Comparison of ENCODE assay signal across 1 cellular context in the genomic region with DNA sequence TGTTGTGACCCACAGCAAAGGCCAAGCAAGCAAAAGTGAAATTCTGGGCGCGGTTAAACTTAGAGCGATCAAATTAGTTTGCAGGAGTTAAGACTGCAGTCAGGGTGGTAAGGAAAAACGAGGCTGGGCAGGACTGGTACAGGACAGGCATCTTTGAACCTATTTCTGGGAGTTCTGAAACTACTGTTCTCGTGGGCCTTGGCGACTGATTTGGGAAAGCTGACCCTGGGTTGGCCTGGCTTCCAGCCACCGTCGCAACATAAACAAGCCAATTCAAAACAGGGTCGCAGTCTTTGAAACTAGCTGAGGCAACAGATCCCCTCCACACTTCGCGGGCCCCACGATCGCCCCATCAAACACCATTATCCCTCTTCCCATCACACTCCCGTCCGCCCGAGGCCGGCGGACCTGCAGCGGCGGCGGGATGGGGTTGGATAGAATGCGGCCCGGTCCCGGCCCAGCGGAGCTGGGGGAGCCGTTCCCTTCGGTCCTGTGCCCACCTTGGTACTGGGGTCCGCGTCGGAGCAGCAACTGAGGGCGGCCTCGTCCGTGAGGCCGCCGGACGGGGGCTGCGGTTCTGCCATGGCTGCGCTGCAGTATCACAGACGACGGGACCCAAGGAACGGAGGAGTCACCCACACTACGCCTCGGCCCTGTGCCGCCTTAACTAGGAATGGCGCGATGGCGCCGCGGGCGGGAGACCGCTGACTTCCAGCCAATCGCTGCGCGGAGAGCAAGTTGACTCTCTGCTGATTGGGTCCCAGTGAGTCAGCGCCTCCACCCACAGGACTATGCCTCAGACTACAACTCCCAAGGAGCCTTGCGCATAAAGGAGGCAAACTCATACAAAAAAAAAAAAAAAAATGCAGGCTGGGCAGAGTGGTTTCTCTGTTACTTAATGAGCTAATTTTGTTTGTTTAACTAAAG.
TF ChIP-seq lines count a peak whose summit lies in the region.

TSS of gene GLO1 (minus strand) at position 675 of the 927 bp plus-strand sequence. CDS start at position 584, 91 bp downstream.

TF ChIP-seq in HepG2, 621 proteins besides CTCF, POLR2A, EP300 and RAD21 (continued from another document and continues in another):
- TF ChIP-seq ZNF292 (CRISPR knock-in tag; IDR thresholded peaks at IDR 0.05; ENCODE audit: borderline replicate concordance, low read depth) = 0 out of 2 replicates have a peak, but pooled peaks have one; percentile 36
- TF ChIP-seq ZFP41 (CRISPR knock-in tag; IDR thresholded peaks at IDR 0.05; ENCODE audit: borderline replicate concordance) = no peak
- TF ChIP-seq HMGXB3 (CRISPR knock-in tag; IDR thresholded peaks at IDR 0.05; ENCODE audit: borderline replicate concordance) = peak; percentile 53; the same call in 1 of the 2 replicates
- peak; percentile 96 for TF ChIP-seq POLR2AphosphoS5 (IDR thresholded peaks at IDR 0.05; ENCODE audit: low read depth, low read length)
- TF ChIP-seq CSRNP1 (CRISPR knock-in tag; IDR thresholded peaks at IDR 0.05) = peak; percentile 88; the same call in 1 of the 2 replicates
- TF ChIP-seq DNMT1 (CRISPR knock-in tag; IDR thresholded peaks at IDR 0.05) = no peak
- 0 out of 2 replicates have a peak, but pooled peaks have one; percentile 55 for TF ChIP-seq ZNF737 (CRISPR knock-in tag; IDR thresholded peaks at IDR 0.05; ENCODE audit: borderline replicate concordance)
- TF ChIP-seq ZNF180 (CRISPR knock-in tag; IDR thresholded peaks at IDR 0.05; ENCODE audit: borderline replicate concordance, low read depth) = 0 out of 2 replicates have a peak, but pooled peaks have one; percentile 49
- TF ChIP-seq ZBTB10 (CRISPR knock-in tag; IDR thresholded peaks at IDR 0.05; ENCODE audit: borderline replicate concordance) = 0 out of 2 replicates have a peak, but pooled peaks have one; percentile 19
- TF ChIP-seq ZNF326 (CRISPR knock-in tag; IDR thresholded peaks at IDR 0.05; ENCODE audit: borderline replicate concordance) = no peak
- TF ChIP-seq, protein P1, sequence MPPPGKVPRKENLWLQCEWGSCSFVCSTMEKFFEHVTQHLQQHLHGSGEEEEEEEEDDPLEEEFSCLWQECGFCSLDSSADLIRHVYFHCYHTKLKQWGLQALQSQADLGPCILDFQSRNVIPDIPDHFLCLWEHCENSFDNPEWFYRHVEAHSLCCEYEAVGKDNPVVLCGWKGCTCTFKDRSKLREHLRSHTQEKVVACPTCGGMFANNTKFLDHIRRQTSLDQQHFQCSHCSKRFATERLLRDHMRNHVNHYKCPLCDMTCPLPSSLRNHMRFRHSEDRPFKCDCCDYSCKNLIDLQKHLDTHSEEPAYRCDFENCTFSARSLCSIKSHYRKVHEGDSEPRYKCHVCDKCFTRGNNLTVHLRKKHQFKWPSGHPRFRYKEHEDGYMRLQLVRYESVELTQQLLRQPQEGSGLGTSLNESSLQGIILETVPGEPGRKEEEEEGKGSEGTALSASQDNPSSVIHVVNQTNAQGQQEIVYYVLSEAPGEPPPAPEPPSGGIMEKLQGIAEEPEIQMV (CRISPR knock-in tag; IDR thresholded peaks at IDR 0.05; ENCODE audit: low read depth) = peak; percentile 83
- peak; percentile 57; the same call in 1 of the 2 replicates for TF ChIP-seq DMAP1 (CRISPR knock-in tag; IDR thresholded peaks at IDR 0.05)
- peak; percentile 46; the same call in 1 of the 2 replicates for TF ChIP-seq MED1 (CRISPR knock-in tag; IDR thresholded peaks at IDR 0.05)
- TF ChIP-seq NCOR1 (IDR thresholded peaks at IDR 0.05; ENCODE audit: borderline replicate concordance, low read length) = peak; percentile 39; the same call in 1 of the 2 replicates
- TF ChIP-seq AGO1 (IDR thresholded peaks at IDR 0.05; ENCODE audit: low read depth, low read length, poor library complexity, severe bottlenecking) = no peak
- TF ChIP-seq, protein P2, sequence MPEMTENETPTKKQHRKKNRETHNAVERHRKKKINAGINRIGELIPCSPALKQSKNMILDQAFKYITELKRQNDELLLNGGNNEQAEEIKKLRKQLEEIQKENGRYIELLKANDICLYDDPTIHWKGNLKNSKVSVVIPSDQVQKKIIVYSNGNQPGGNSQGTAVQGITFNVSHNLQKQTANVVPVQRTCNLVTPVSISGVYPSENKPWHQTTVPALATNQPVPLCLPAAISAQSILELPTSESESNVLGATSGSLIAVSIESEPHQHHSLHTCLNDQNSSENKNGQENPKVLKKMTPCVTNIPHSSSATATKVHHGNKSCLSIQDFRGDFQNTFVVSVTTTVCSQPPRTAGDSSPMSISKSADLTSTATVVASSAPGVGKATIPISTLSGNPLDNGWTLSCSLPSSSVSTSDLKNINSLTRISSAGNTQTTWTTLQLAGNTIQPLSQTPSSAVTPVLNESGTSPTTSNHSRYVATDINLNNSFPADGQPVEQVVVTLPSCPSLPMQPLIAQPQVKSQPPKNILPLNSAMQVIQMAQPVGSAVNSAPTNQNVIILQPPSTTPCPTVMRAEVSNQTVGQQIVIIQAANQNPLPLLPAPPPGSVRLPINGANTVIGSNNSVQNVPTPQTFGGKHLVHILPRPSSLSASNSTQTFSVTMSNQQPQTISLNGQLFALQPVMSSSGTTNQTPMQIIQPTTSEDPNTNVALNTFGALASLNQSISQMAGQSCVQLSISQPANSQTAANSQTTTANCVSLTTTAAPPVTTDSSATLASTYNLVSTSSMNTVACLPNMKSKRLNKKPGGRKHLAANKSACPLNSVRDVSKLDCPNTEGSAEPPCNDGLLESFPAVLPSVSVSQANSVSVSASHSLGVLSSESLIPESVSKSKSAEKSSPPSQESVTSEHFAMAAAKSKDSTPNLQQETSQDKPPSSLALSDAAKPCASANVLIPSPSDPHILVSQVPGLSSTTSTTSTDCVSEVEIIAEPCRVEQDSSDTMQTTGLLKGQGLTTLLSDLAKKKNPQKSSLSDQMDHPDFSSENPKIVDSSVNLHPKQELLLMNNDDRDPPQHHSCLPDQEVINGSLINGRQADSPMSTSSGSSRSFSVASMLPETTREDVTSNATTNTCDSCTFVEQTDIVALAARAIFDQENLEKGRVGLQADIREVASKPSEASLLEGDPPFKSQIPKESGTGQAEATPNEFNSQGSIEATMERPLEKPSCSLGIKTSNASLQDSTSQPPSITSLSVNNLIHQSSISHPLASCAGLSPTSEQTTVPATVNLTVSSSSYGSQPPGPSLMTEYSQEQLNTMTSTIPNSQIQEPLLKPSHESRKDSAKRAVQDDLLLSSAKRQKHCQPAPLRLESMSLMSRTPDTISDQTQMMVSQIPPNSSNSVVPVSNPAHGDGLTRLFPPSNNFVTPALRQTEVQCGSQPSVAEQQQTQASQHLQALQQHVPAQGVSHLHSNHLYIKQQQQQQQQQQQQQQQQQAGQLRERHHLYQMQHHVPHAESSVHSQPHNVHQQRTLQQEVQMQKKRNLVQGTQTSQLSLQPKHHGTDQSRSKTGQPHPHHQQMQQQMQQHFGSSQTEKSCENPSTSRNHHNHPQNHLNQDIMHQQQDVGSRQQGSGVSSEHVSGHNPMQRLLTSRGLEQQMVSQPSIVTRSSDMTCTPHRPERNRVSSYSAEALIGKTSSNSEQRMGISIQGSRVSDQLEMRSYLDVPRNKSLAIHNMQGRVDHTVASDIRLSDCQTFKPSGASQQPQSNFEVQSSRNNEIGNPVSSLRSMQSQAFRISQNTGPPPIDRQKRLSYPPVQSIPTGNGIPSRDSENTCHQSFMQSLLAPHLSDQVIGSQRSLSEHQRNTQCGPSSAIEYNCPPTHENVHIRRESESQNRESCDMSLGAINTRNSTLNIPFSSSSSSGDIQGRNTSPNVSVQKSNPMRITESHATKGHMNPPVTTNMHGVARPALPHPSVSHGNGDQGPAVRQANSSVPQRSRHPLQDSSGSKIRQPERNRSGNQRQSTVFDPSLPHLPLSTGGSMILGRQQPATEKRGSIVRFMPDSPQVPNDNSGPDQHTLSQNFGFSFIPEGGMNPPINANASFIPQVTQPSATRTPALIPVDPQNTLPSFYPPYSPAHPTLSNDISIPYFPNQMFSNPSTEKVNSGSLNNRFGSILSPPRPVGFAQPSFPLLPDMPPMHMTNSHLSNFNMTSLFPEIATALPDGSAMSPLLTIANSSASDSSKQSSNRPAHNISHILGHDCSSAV (CRISPR knock-in tag; IDR thresholded peaks at IDR 0.05; ENCODE audit: borderline replicate concordance) = 0 out of 2 replicates have a peak, but pooled peaks have one; percentile 62
- TF ChIP-seq ZNF530 (CRISPR knock-in tag; IDR thresholded peaks at IDR 0.05; ENCODE audit: low read depth) = no peak
- TF ChIP-seq NFYB (CRISPR knock-in tag; IDR thresholded peaks at IDR 0.05) = peak; percentile 98
- TF ChIP-seq TCF12 (IDR thresholded peaks at IDR 0.05) = no peak
- TF ChIP-seq TCF12 (CRISPR knock-in tag; IDR thresholded peaks at IDR 0.05) = 0 out of 2 replicates have a peak, but pooled peaks have one; percentile 56
- TF ChIP-seq KLF15 (CRISPR knock-in tag; IDR thresholded peaks at IDR 0.05; ENCODE audit: borderline replicate concordance) = no peak
- no peak for TF ChIP-seq NFRKB (IDR thresholded peaks at IDR 0.05)
- peak; percentile 95 for TF ChIP-seq MXD1 (CRISPR knock-in tag; IDR thresholded peaks at IDR 0.05)
- no peak for TF ChIP-seq RFX5 (IDR thresholded peaks at IDR 0.05; ENCODE audit: low read depth, low read length)
- TF ChIP-seq, protein P3, sequence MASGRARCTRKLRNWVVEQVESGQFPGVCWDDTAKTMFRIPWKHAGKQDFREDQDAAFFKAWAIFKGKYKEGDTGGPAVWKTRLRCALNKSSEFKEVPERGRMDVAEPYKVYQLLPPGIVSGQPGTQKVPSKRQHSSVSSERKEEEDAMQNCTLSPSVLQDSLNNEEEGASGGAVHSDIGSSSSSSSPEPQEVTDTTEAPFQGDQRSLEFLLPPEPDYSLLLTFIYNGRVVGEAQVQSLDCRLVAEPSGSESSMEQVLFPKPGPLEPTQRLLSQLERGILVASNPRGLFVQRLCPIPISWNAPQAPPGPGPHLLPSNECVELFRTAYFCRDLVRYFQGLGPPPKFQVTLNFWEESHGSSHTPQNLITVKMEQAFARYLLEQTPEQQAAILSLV (CRISPR knock-in tag; IDR thresholded peaks at IDR 0.05; ENCODE audit: borderline replicate concordance) = peak; percentile 84
